11 cellular contexts compared by ENCODE assay signal in genomic region chr2:37610638-37611289, GRCh38.
A peak's percentile ranks its signal among the peaks of the same experiment; 100 is the strongest.
DNase-seq lines count a peak whose midpoint lies in the region; ATAC-seq, FAIRE-seq and TF ChIP-seq lines count a peak whose summit lies in the region.
"Had no signal": no experiment of that assay in that cellular context is flagged by ENCODE, and none has a peak within 500 bp of the region (broad histone marks: within the 10 kb centered on the region; RNA-seq: fewer than 3 reads in every experiment).

No MANE protein-coding gene starts in this region.

- no peak overlapping the region for H3K9ac ChIP-seq in muscle layer of colon (ENCODE audit: low read length)

- CTCF ChIA-PET in AG04449 (lab: Yijun Ruan, JAX): no interaction called here

- FAIRE-seq in GM12891 (lab: Jason Lieb, UNC): no peak

- no peaks in the 10 kb centered on the region for H3K36me3 ChIP-seq in muscle layer of colon (ENCODE audit: insufficient read depth, low read length)

- no peak overlapping the region for H3K4me3 ChIP-seq in AG04449 (ENCODE audit: low read depth, low read length)
- no peak overlapping the region for H3K4me3 ChIP-seq in muscle layer of colon (ENCODE audit: low read depth in 1 of 2, low read length in 2 of 2)

- no peaks in the 10 kb centered on the region for H3K9me3 ChIP-seq in muscle layer of colon (ENCODE audit: low read length)

- TF ChIP-seq POLR2A in GM12891 (IDR thresholded peaks at IDR 0.05; ENCODE audit: low read depth, low read length): no peak

- H3K4me1 ChIP-seq in muscle layer of colon (ENCODE audit: insufficient read depth, low read length): peaks cover 33% of the 10 kb centered on the region

- peak overlapping the region; percentile 48 for H3K27ac ChIP-seq in muscle layer of colon (ENCODE audit: low read depth, low read length)

- DNase-seq in AG04449 (ENCODE audit: low read depth, low spot score): peak; percentile 64
- DNase-seq in GM12891 (ENCODE audit: insufficient read length, low spot score): no peak
- DNase-seq in epidermal melanocyte (ENCODE audit: insufficient read length, low spot score): peak; percentile 24
- DNase-seq in T-helper 2 cell: no peak
- DNase-seq in activated CD8-positive, alpha-beta memory T cell treated with anti-CD3 and anti-CD28 coated beads, Interleukin-2, amount 50 U/mL, for 48 hours: no peak
- DNase-seq: activated CD4-positive, alpha-beta T cell treated with anti-CD3 and anti-CD28 coated beads, Interleukin-2, amount 50 U/mL, for 48 hours; NCI-H1436 treated with DMSO at 0.1 percent for 48 hours; stimulated activated CD4-positive, alpha-beta T cell treated with anti-CD3 and anti-CD28 coated beads, Interleukin-4, amount 100 ng/mL, for 4 hours had no signal

- POLR2A ChIA-PET in AG04449 (lab: Yijun Ruan, JAX): no interaction called here

- H3K27me3 ChIP-seq in muscle layer of colon (ENCODE audit: control insufficient read depth in 1 of 2, insufficient read depth in 2 of 2, low read length in 2 of 2): no peaks in the 10 kb centered on the region

- no peak for TF ChIP-seq CTCF in AG04449 (IDR thresholded peaks at IDR 0.05; ENCODE audit: insufficient read depth, low read length, missing control alignments)

- ATAC-seq in HG02870 (IDR thresholded peaks at IDR 0.05; ENCODE audit: unreplicated experiment): no peak
- ATAC-seq in GM19023 (IDR thresholded peaks at IDR 0.05; ENCODE audit: unreplicated experiment): no peak

TF ChIP-seq in GM12891, 5 proteins besides CTCF, POLR2A, EP300 and RAD21:
- TF ChIP-seq POU2F2 (IDR thresholded peaks at IDR 0.05; ENCODE audit: low read depth, low read length) (no peak), SPI1 (IDR thresholded peaks at IDR 0.05; ENCODE audit: low read depth, low read length) (peak; percentile 44; the same call in 1 of the 2 replicates)

Comparison
In these comparisons a context has a peak if more than half of its experiments do, and no peak if none do; other contexts are left out.
1. DNase-seq: peak in AG04449 (single experiment) and epidermal melanocyte (single experiment); none in GM12891 (single experiment), T-helper 2 cell (0 of 5) and activated CD8-positive, alpha-beta memory T cell treated with anti-CD3 and anti-CD28 coated beads, Interleukin-2, amount 50 U/mL, for 48 hours (single experiment).